Comparison of ENCODE assay signal across 1 cellular context in the genomic region with DNA sequence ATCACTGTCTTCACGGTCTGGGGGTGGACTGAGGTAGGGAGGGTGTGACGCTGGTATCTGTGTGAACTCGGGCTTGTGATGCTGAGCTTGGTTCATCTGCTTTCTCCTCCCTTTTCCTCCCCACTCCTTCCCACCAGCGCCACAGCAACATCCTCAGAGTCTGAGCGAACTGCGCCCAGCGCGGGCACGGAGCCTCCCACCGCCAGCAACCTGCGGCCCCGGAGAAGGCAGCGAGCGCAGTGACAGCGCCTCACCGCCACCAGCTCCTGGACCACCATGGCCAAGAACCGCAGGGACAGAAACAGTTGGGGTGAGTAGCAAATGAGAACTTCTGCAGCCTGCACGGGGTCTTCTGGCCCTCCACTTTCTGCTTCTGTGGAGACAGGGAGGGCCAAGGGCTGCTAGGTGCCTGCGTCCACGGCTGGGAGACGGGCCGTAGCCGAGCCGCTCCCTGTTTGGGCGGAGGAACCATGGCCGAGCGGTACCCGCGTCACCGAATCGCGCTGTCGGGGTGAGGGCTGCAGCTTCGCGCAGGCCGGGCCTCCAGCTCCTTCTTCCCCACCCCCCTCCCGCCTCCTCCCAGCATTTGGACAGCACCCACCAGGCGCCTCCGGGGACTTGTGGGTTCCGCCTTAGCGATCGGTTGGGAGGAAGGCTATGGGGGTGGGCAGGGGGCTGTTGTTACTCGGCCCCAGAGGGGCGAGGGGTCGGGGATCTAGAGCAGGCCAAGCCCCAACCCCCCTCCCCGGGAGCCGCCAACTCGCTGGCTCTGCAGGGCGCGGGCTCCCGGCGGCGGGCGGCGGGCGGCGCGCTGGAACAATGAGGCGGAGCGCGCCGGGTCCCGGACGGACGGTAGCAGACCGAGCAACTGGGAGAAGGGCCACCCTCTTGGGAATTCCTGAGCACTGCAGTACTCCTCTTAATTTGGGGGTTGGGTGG.
TF ChIP-seq lines count a peak whose summit lies in the region.

Gene ATL1, plus strand, starts transcription at position 156 of the 939 bp plus-strand sequence. Its CDS starts 121 bp downstream, at position 277.

TF ChIP-seq in HEK293, 187 proteins besides CTCF, POLR2A, EP300 and RAD21 (continued from another document and continues in another):
- TF ChIP-seq, protein P1, sequence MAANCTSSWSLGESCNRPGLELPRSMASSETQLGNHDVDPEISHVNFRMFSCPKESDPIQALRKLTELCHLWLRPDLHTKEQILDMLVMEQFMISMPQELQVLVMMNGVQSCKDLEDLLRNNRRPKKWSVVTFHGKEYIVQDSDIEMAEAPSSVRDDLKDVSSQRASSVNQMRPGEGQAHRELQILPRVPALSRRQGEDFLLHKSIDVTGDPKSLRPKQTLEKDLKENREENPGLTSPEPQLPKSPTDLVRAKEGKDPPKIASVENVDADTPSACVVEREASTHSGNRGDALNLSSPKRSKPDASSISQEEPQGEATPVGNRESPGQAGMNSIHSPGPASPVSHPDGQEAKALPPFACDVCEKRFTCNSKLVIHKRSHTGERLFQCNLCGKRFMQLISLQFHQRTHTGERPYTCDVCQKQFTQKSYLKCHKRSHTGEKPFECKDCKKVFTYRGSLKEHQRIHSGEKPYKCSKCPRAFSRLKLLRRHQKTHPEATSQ (tag by site-specific recombination; IDR thresholded peaks at IDR 0.05) = no peak
- TF ChIP-seq GLIS1 (tag by site-specific recombination; IDR thresholded peaks at IDR 0.05) = 0 out of 2 replicates have a peak, but pooled peaks have one; percentile 6
- no peak for TF ChIP-seq ZNF16 (tag by site-specific recombination; IDR thresholded peaks at IDR 0.05; ENCODE audit: low read depth)
- peak; percentile 59; the same call in 1 of the 2 replicates for TF ChIP-seq ZXDB (tag by site-specific recombination; IDR thresholded peaks at IDR 0.05)
- TF ChIP-seq, protein P2, sequence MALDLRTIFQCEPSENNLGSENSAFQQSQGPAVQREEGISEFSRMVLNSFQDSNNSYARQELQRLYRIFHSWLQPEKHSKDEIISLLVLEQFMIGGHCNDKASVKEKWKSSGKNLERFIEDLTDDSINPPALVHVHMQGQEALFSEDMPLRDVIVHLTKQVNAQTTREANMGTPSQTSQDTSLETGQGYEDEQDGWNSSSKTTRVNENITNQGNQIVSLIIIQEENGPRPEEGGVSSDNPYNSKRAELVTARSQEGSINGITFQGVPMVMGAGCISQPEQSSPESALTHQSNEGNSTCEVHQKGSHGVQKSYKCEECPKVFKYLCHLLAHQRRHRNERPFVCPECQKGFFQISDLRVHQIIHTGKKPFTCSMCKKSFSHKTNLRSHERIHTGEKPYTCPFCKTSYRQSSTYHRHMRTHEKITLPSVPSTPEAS (tag by site-specific recombination; IDR thresholded peaks at IDR 0.05) = no peak
- TF ChIP-seq ELK4 (IDR thresholded peaks at IDR 0.05; ENCODE audit: borderline replicate concordance, low read depth, low read length) = no peak
- TF ChIP-seq KLF9 (tag by site-specific recombination; IDR thresholded peaks at IDR 0.05; ENCODE audit: low read depth) = no peak
- TF ChIP-seq ZBTB48 (tag by site-specific recombination; IDR thresholded peaks at IDR 0.05) = 0 out of 2 replicates have a peak, but pooled peaks have one; percentile 5
- no peak for TF ChIP-seq ZNF791 (tag by site-specific recombination; IDR thresholded peaks at IDR 0.05)
- 0 out of 2 replicates have a peak, but pooled peaks have one; percentile 6 for TF ChIP-seq ZNF596 (tag by site-specific recombination; IDR thresholded peaks at IDR 0.05)
- TF ChIP-seq ZNF155 (tag by site-specific recombination; IDR thresholded peaks at IDR 0.05) = no peak
- TF ChIP-seq ZNF202 (tag by site-specific recombination; IDR thresholded peaks at IDR 0.05; ENCODE audit: borderline replicate concordance) = no peak
- no peak for TF ChIP-seq ZNF280D (tag by site-specific recombination; IDR thresholded peaks at IDR 0.05)
- TF ChIP-seq REST (tag by site-specific recombination; IDR thresholded peaks at IDR 0.05) = peak; percentile 98
- peak; percentile 83 for TF ChIP-seq ZNF600 (tag by site-specific recombination; IDR thresholded peaks at IDR 0.05)
- TF ChIP-seq SCRT2 (tag by site-specific recombination; IDR thresholded peaks at IDR 0.05) = peak; percentile 50; the same call in 1 of the 2 replicates
- no peak for TF ChIP-seq ZNF114 (tag by site-specific recombination; IDR thresholded peaks at IDR 0.05)
- TF ChIP-seq ZNF341 (tag by site-specific recombination; IDR thresholded peaks at IDR 0.05; ENCODE audit: low read depth) = peak; percentile 74
- no peak for TF ChIP-seq ZBTB21 (tag by site-specific recombination; IDR thresholded peaks at IDR 0.05)
- no peak for TF ChIP-seq ZNF530 (tag by site-specific recombination; IDR thresholded peaks at IDR 0.05; ENCODE audit: low read depth)
- no peak for TF ChIP-seq ZNF677 (tag by site-specific recombination; IDR thresholded peaks at IDR 0.05)
- peak; percentile 84 for TF ChIP-seq ZNF549 (tag by site-specific recombination; IDR thresholded peaks at IDR 0.05)
- no peak for TF ChIP-seq ZSCAN18 (tag by site-specific recombination; IDR thresholded peaks at IDR 0.05)
- TF ChIP-seq SP2 (tag by site-specific recombination; IDR thresholded peaks at IDR 0.05) = peak; percentile 64
- no peak for TF ChIP-seq ZNF221 (tag by site-specific recombination; IDR thresholded peaks at IDR 0.05; ENCODE audit: borderline replicate concordance)
- TF ChIP-seq ZNF175 (tag by site-specific recombination; IDR thresholded peaks at IDR 0.05) = no peak
- TF ChIP-seq ZBTB26 (tag by site-specific recombination; optimal IDR thresholded peaks at IDR 0.05) = peak; percentile 93
- TF ChIP-seq ZNF76 (tag by site-specific recombination; IDR thresholded peaks at IDR 0.05; ENCODE audit: borderline replicate concordance, low read depth) = no peak
- TF ChIP-seq ZNF19 (tag by site-specific recombination; IDR thresholded peaks at IDR 0.05; ENCODE audit: low read depth) = no peak
- TF ChIP-seq, protein P3, sequence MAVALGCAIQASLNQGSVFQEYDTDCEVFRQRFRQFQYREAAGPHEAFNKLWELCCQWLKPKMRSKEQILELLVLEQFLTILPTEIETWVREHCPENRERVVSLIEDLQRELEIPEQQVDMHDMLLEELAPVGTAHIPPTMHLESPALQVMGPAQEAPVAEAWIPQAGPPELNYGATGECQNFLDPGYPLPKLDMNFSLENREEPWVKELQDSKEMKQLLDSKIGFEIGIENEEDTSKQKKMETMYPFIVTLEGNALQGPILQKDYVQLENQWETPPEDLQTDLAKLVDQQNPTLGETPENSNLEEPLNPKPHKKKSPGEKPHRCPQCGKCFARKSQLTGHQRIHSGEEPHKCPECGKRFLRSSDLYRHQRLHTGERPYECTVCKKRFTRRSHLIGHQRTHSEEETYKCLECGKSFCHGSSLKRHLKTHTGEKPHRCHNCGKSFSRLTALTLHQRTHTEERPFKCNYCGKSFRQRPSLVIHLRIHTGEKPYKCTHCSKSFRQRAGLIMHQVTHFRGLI (tag by site-specific recombination; IDR thresholded peaks at IDR 0.05) = 0 out of 2 replicates have a peak, but pooled peaks have one; percentile 47
- TF ChIP-seq ZFHX2 (tag by site-specific recombination; conservative IDR thresholded peaks at IDR 0.05) = peak; percentile 41
- no peak for TF ChIP-seq ZNF404 (tag by site-specific recombination; IDR thresholded peaks at IDR 0.05)
- TF ChIP-seq KLF10 (tag by site-specific recombination; IDR thresholded peaks at IDR 0.05) = peak; percentile 49; the same call in 1 of the 2 replicates
- no peak for TF ChIP-seq ZNF302 (tag by site-specific recombination; IDR thresholded peaks at IDR 0.05; ENCODE audit: low read depth)
- peak; percentile 86 for TF ChIP-seq ZBTB8A (tag by site-specific recombination; IDR thresholded peaks at IDR 0.05)
- TF ChIP-seq SETDB1 (IDR thresholded peaks at IDR 0.05; ENCODE audit: insufficient read length, low read length) = no peak
- TF ChIP-seq ZNF280C (tag by site-specific recombination; IDR thresholded peaks at IDR 0.05) = no peak
- TF ChIP-seq MEIS1 (CRISPR knock-in tag; IDR thresholded peaks at IDR 0.05; ENCODE audit: borderline replicate concordance) = no peak
